ENCODE assay signal across 8 cellular contexts in the genomic region with DNA sequence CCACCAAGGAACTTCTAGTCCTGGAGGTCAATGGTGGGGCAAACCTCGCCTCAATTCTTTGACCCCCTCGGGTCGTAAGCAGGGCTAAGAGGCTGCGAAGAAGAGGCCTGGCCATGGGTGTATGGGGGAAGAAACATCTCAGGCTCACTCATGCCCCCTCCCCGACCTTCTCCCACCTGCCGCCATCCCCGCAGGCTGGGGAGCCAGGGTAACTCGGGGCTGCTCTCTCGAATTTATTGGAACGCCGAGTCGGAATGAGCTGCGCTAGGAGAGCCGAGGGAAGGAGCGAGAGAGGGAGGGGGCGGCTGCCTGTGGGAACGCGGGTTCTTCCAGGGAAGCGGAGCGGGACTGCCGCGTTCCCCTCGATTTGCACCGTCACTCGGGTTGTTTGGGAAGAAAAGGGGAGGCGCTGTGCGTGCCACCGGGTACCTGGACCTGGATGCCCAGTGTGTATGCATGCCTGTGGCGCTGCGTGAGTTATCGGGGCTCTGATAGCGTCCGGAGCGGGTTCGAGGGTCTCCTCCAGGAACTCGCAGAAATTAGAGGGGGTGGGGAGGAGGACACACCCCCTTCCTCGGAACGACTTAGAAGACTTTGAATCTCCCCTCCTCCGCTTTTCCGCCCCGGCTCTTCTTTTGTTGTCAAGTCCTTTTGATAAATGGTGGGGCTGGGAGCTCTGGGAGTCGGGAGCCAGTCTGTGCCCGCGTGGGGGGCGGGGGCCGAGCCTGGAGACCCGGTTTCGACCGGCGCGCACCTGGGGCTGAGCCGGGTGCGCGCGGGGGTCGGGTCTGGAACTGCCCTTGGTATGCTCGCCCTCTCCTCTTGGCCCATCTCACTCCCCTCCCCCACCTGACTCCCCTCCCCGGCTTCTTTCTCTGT. TPM values are rescaled to one million over a fixed set of nuclear protein-coding genes. Genes with fewer than 3 reads are reported as not detected.
DNase-seq lines count a peak whose midpoint lies in the region; ATAC-seq and TF ChIP-seq lines count a peak whose summit lies in the region.

No MANE protein-coding gene starts in this region.

- intact Hi-C loops in PC-3 (cut with micrococcal nuclease): loop anchor here (2.0 to 10.0 kb wide), 5 partner anchors 129 to 1709 kb away; a partner anchor contains a TSS

- H3K9ac ChIP-seq in PC-3 (ENCODE audit: low read length) (peak overlapping the region; percentile 80), duodenal mucosa (ENCODE audit: low read depth in 1 of 2, low read length in 2 of 2) (peak overlapping the region; percentile 59 to 72)

- H3K9me3 ChIP-seq in PC-3 (ENCODE audit: low read length) (no peaks in the 10 kb centered on the region), duodenal mucosa (ENCODE audit: control insufficient read depth in 1 of 2, low read length in 2 of 2) (no peaks in the 10 kb centered on the region)

- H3K27me3 ChIP-seq in PC-3 (ENCODE audit: low read length) (peaks cover 98% of the 10 kb centered on the region), duodenal mucosa (ENCODE audit: control insufficient read depth in 1 of 2, insufficient read depth in 2 of 2, low read length in 2 of 2) (peaks cover 0 to 6% of the 10 kb centered on the region in 2 donors)

- TF ChIP-seq CTCF in PC-3 (conservative IDR thresholded peaks at IDR 0.05; ENCODE audit: low read depth, low read length): peak; percentile 30; the same call in 1 of the 2 replicates

- H4K20me1 ChIP-seq in PC-3 (ENCODE audit: low read length): peaks cover 17% of the 10 kb centered on the region

- TSS peak; percentile 32 for BruUV-seq in PC-3 (replicated peaks; lab: Mats Ljungman, UMichigan)

- no peaks in the 10 kb centered on the region for H3K36me3 ChIP-seq in PC-3 (ENCODE audit: low read depth, low read length)
- H3K36me3 ChIP-seq in duodenal mucosa (ENCODE audit: control insufficient read depth in 1 of 2, insufficient read depth in 2 of 2, low read length in 2 of 2): no peaks in the 10 kb centered on the region
- peaks cover 7% of the 10 kb centered on the region for H3K36me3 ChIP-seq in urinary bladder (ENCODE audit: insufficient read depth)

- no peaks in the 10 kb centered on the region for H3K9me2 ChIP-seq in PC-3 (replicated peaks; ENCODE audit: low read length)

- H3K4me3 ChIP-seq in PC-3 (ENCODE audit: low read length) (peak overlapping the region; percentile 79), duodenal mucosa (ENCODE audit: low read depth in 1 of 2, low read length in 2 of 2) (peak overlapping the region; percentile 92 to 97), urinary bladder (ENCODE audit: low read depth, low read length) (peak overlapping the region; percentile 48)

- H3F3A ChIP-seq in PC-3 (ENCODE audit: low read length, unreplicated experiment): no peaks in the 10 kb centered on the region

- peak overlapping the region; percentile 89 for H2AFZ ChIP-seq in PC-3 (ENCODE audit: low read length)

- ATAC-seq in PC-3 (no peak), GM18873 (IDR thresholded peaks at IDR 0.05; ENCODE audit: low FRiP score, unreplicated experiment) (no peak)

- H3K4me1 ChIP-seq in PC-3 (ENCODE audit: insufficient read depth, low read length) (peaks cover 26% of the 10 kb centered on the region), duodenal mucosa (ENCODE audit: control insufficient read depth in 1 of 2, insufficient read depth in 2 of 2, low read length in 2 of 2) (peaks cover 10 to 15% of the 10 kb centered on the region in 2 donors), urinary bladder (ENCODE audit: insufficient read depth) (no peaks in the 10 kb centered on the region)

- CTCF ChIA-PET in PC-3 (lab: Charles Lee): interaction anchor here (1.0 kb wide), 1 partner anchor 633 kb away, joined by 3 read pairs; no protein-coding TSS in a partner anchor

- DNase-seq in 8988T (peak; percentile 76), ELF-1 (ENCODE audit: low read depth, low spot score) (peak; percentile 78), PC-3 (peak; percentile 65), midbrain (lab: John Stamatoyannopoulos, UW) (peak; percentile 56)
- no peak for DNase-seq in activated CD4-positive, alpha-beta T cell treated with anti-CD3 and anti-CD28 coated beads for 4 hours

- POLR2A ChIA-PET in PC-3 (lab: Charles Lee; ENCODE audit: unreplicated experiment): interaction anchor here (0.7 kb wide), 1 partner anchor 507 kb away, joined by 9 read pairs; no protein-coding TSS in a partner anchor

- peak overlapping the region; percentile 81 for H3K27ac ChIP-seq in PC-3 (ENCODE audit: low read length)
- peak overlapping the region; percentile 70 for H3K27ac ChIP-seq in duodenal mucosa (ENCODE audit: low read depth, low read length)
- H3K27ac ChIP-seq in urinary bladder (ENCODE audit: low read depth): peak overlapping the region; percentile 89

- peak overlapping the region; percentile 84 for H3K4me2 ChIP-seq in PC-3 (ENCODE audit: low read length)

- H3K79me2 ChIP-seq in PC-3 (ENCODE audit: low read length): peaks cover 86% of the 10 kb centered on the region

- WGBS in urinary bladder: under 1% methylated on average over 58 of the region's 58 CpGs

RNA-seq across cellular contexts. Expression of a gene that starts 1.8 kb away (rescaled TPM):
- total RNA-seq in PC-3 (2014; rRNA removed) (42.3 and 72.1 TPM in 2 replicates), urinary bladder (12.1 TPM)
- 31.1 TPM for polyA plus RNA-seq in urinary bladder

RNA-seq across cellular contexts. Expression of a gene that starts 28.0 kb away (rescaled TPM):
- total RNA-seq in PC-3 (2014; rRNA removed) (1.2 and 3.6 TPM in 2 replicates), urinary bladder (17.7 TPM)
- polyA plus RNA-seq in urinary bladder: 7.9 TPM

Comparison
In these comparisons a context has a peak if more than half of its experiments do, and no peak if none do; other contexts are left out.
1. DNase-seq: peak in 8988T (single experiment), ELF-1 (single experiment), PC-3 (single experiment) and midbrain (single experiment); none in activated CD4-positive, alpha-beta T cell treated with anti-CD3 and anti-CD28 coated beads for 4 hours (0 of 2).
2. Peak in every context shown above with its lines, with median percentiles within 50 percentile points of each other: H3K27ac ChIP-seq and H3K4me3 ChIP-seq.